8 cellular contexts compared by ENCODE assay signal in genomic region chr3:32502089-32502943, GRCh38. TPM values are rescaled to one million over a fixed set of nuclear protein-coding genes. Genes with fewer than 3 reads are reported as not detected.
DNase-seq lines count a peak whose midpoint lies in the region; ATAC-seq and TF ChIP-seq lines count a peak whose summit lies in the region.

CMTM6 (minus strand) TSS chr3:32502852; CDS start chr3:32502745, 107 bp downstream.

- peaks cover 14% of the 10 kb centered on the region for H3K4me1 Mint-ChIP-seq in MCF 10A (ENCODE audit: insufficient read depth, unreplicated experiment)

- H3K27ac Mint-ChIP-seq in MCF 10A (ENCODE audit: low read depth, unreplicated experiment), result peak within 1 kb of the TSS; percentile 67

- CTCF ChIA-PET in MCF 10A (lab: Yijun Ruan, JAX), result interaction anchor here (0.6 to 1.6 kb wide), 5 partner anchors 8 to 206 kb away, joined by 3 to 6 read pairs (median 4); no protein-coding TSS in a partner anchor

- peak within 1 kb of the TSS; percentile 95 for H3K4me3 Mint-ChIP-seq in MCF 10A (ENCODE audit: unreplicated experiment)

- peak within 1 kb of the TSS; percentile 93 for H3K4me3 ChIP-seq in iPS-20b (ENCODE audit: low read length)
- peak within 1 kb of the TSS; percentile 89 to 95 (median 95) for H3K4me3 ChIP-seq in skeletal muscle tissue (ENCODE audit: low read length in 3 of 3)

- H3K27ac ChIP-seq in VCaP (peak within 1 kb of the TSS; percentile 90), iPS-20b (ENCODE audit: low read length) (no peak within 1 kb of the TSS), skeletal muscle tissue (ENCODE audit: low read depth, low read length) (peak within 1 kb of the TSS; percentile 90)

- ATAC-seq in HG02852 (IDR thresholded peaks at IDR 0.05; ENCODE audit: unreplicated experiment), result peak; percentile 73

- H3K27me3 ChIP-seq in iPS-20b (ENCODE audit: insufficient read depth, low read length), result no peaks in the 10 kb centered on the region
- no peaks in the 10 kb centered on the region for H3K27me3 ChIP-seq in skeletal muscle tissue (ENCODE audit: control insufficient read depth in 3 of 3, insufficient read depth in 3 of 3, low read length in 3 of 3)

- H3K4me1 ChIP-seq in iPS-20b (ENCODE audit: insufficient read depth, low read length) (peaks cover 9% of the 10 kb centered on the region; the same call in 1 of the 2 replicates), skeletal muscle tissue (ENCODE audit: control insufficient read depth in 3 of 3, insufficient read depth in 3 of 3, low read length in 3 of 3) (peaks cover 2 to 9% (median 5%) of the 10 kb centered on the region in 3 donors)

- peak; percentile 26 to 51 for DNase-seq in NCI-H187 (lab: John Stamatoyannopoulos, UW)
- no peak for DNase-seq in NCI-H187 treated with DMSO at 0.1 percent for 48 hours (lab: John Stamatoyannopoulos, UW)
- peak; percentile 43 for DNase-seq in NCI-H2029 treated with DMSO at 0.1 percent for 48 hours (lab: John Stamatoyannopoulos, UW)
- peak; percentile 82 for DNase-seq in MCF 10A (ENCODE audit: unreplicated experiment)

- H3K9me3 ChIP-seq in iPS-20b (ENCODE audit: insufficient read depth, low read depth, low read length), result no peaks in the 10 kb centered on the region
- H3K9me3 ChIP-seq in skeletal muscle tissue (ENCODE audit: control insufficient read depth in 3 of 3, low read length in 3 of 3), result no peaks in the 10 kb centered on the region

- no peaks in the 10 kb centered on the region for H3K9me3 Mint-ChIP-seq in MCF 10A (ENCODE audit: unreplicated experiment)

- intact Hi-C loops in MCF 10A (cut with micrococcal nuclease), result loop anchor here (2.0 kb wide), 1 partner anchor 128 kb away; no protein-coding TSS in a partner anchor

- no TSS peak for BruUV-seq in MCF 10A (replicated peaks; lab: Mats Ljungman, UMichigan)

- H3K9ac ChIP-seq in iPS-20b (ENCODE audit: low read depth, low read length) (peak within 1 kb of the TSS; percentile 74), skeletal muscle tissue (ENCODE audit: low read depth in 1 of 3, low read length in 3 of 3) (peak within 1 kb of the TSS; percentile 86 to 92 (median 87))

- no peak; the same call in 1 of the 2 replicates for TF ChIP-seq CTCF in VCaP (conservative IDR thresholded peaks at IDR 0.05)
- no peak for TF ChIP-seq CTCF in MCF 10A (IDR thresholded peaks at IDR 0.05; ENCODE audit: unreplicated experiment)

- H3K36me3 ChIP-seq in iPS-20b (ENCODE audit: insufficient read depth, low read depth, low read length), result no peaks in the 10 kb centered on the region
- H3K36me3 ChIP-seq in skeletal muscle tissue (ENCODE audit: control insufficient read depth in 3 of 3, insufficient read depth in 3 of 3, low read length in 3 of 3), result peaks cover 0 to 2% (median 0%) of the 10 kb centered on the region in 3 donors

- no peaks in the 10 kb centered on the region for H3K27me3 Mint-ChIP-seq in MCF 10A (ENCODE audit: insufficient read depth, unreplicated experiment)

- peaks cover 4% of the 10 kb centered on the region for H3K36me3 Mint-ChIP-seq in MCF 10A (ENCODE audit: insufficient read depth, unreplicated experiment)

- POLR2A ChIA-PET in MCF 10A (lab: Yijun Ruan, JAX), result interaction anchor here (0.6 to 3.0 kb wide), 11 partner anchors 19 to 938 kb away, joined by 3 to 17 read pairs (median 3); partner anchors contain the start of genes CNOT10 and DYNC1LI1

RNA-seq across cellular contexts. Expression of gene CMTM6, which starts in this region (rescaled TPM):
- total RNA-seq in MCF 10A (2022) (27.2 and 32.2 TPM in 2 replicates), skeletal muscle tissue (26.6 TPM)
